Comparison of ENCODE assay signal across 8 cellular contexts in the genomic region with DNA sequence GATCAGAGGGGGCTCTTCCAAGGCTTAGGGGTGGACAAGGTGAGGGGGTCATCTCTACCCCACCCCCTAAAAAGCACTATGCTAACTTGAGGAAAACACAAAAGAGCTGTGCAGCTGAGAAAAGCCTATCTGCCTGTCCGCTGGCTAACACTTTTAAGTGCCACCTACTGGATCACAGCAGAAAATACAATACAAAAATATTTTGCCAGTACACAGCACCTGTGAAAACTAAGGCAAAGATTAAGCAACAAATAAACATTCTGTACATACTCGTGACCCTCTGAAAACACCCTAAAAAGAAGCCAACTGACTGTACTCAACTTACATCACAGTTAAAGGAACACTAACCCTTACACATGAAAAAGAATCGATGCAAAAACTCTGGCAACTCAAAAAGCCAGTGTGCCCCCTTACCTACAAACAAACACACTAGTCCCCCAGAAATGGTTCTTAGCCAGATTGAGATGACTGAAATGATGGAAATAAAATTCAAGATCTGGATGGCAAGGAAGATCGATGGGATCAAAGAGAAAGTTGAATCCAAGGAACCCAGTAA. TPM values are rescaled to one million over a fixed set of nuclear protein-coding genes. Genes with fewer than 3 reads are reported as not detected.
A peak's percentile ranks its signal among the peaks of the same experiment; 100 is the strongest.
DNase-seq lines count a peak whose midpoint lies in the region; ATAC-seq and TF ChIP-seq lines count a peak whose summit lies in the region.
"Not testable (repeated sequence)": the region's sequence is repeated elsewhere in the genome, so short reads cannot be mapped to it uniquely, and the experiment has no call there.

No MANE protein-coding gene starts in this region.

- not testable (repeated sequence) for H3K27me3 ChIP-seq in liver (ENCODE audit: control insufficient read depth in 4 of 4, insufficient read depth in 4 of 4, low read length in 3 of 4)

- H3K36me3 ChIP-seq in liver (ENCODE audit: control insufficient read depth in 4 of 4, insufficient read depth in 3 of 4, low read depth in 1 of 4, low read length in 3 of 4), result not testable (repeated sequence)

- ATAC-seq in GM21367 (IDR thresholded peaks at IDR 0.05; ENCODE audit: unreplicated experiment) (peak; percentile 58), HG03045 (IDR thresholded peaks at IDR 0.05; ENCODE audit: unreplicated experiment) (peak; percentile 54)
- peak; percentile 66 for ATAC-seq in stimulated activated naive CD8-positive, alpha-beta T cell treated with anti-CD3 and anti-CD28 coated beads, Interleukin-15, amount 100 ng/mL, for 72 hours

- not testable (repeated sequence) for H3K9me3 ChIP-seq in liver (ENCODE audit: control insufficient read depth in 4 of 4, low read length in 3 of 4)

- peaks cover 25% of the 10 kb centered on the region for H3K27me3 Mint-ChIP-seq in activated CD4-positive, alpha-beta T cell treated with anti-CD3 and anti-CD28 coated beads, Interleukin-2, amount 10 ng/mL, durations not matched to agents 24 days and 14 days
- not testable (repeated sequence) for H3K27me3 Mint-ChIP-seq in stimulated activated naive CD8-positive, alpha-beta T cell treated with anti-CD3 and anti-CD28 coated beads, Interleukin-15, amount 100 ng/mL, for 72 hours

- not testable (repeated sequence) for H3K9ac ChIP-seq in liver (ENCODE audit: low read depth in 1 of 2, low read length in 2 of 2)

- intact Hi-C loops in activated CD4-positive, alpha-beta T cell treated with anti-CD3 and anti-CD28 coated beads, Interleukin-2, amount 10 ng/mL, durations not matched to agents 24 days and 14 days (cut with micrococcal nuclease), result loop anchor here (1.0 to 5.0 kb wide), 2 partner anchors 165 to 316 kb away; no protein-coding TSS in a partner anchor

- 38% methylated on average over 4 of the region's 4 CpGs for WGBS in liver

- DNase-seq in DMS53 (lab: John Stamatoyannopoulos, UW) (peak; percentile 29), NCI-H510A treated with DMSO at 0.1 percent for 48 hours (lab: John Stamatoyannopoulos, UW) (peak; percentile 9), epithelial cell of esophagus (ENCODE audit: low read depth) (peak; percentile 28)
- DNase-seq in activated CD4-positive, alpha-beta T cell treated with anti-CD3 and anti-CD28 coated beads, Interleukin-2, amount 10 ng/mL, durations not matched to agents 24 days and 14 days; stimulated activated naive CD8-positive, alpha-beta T cell treated with anti-CD3 and anti-CD28 coated beads, Interleukin-15, amount 100 ng/mL, for 72 hours: not testable (repeated sequence)

- peaks cover 16% of the 10 kb centered on the region for H3K4me1 Mint-ChIP-seq in activated CD4-positive, alpha-beta T cell treated with anti-CD3 and anti-CD28 coated beads, Interleukin-2, amount 10 ng/mL, durations not matched to agents 24 days and 14 days
- peaks cover 13% of the 10 kb centered on the region for H3K4me1 Mint-ChIP-seq in stimulated activated naive CD8-positive, alpha-beta T cell treated with anti-CD3 and anti-CD28 coated beads, Interleukin-15, amount 100 ng/mL, for 72 hours

- H3K4me3 ChIP-seq in epithelial cell of esophagus (ENCODE audit: low read length); liver (ENCODE audit: low read depth in 1 of 3, low read length in 3 of 3): not testable (repeated sequence)

- H3K4me1 ChIP-seq in liver (ENCODE audit: control insufficient read depth in 4 of 4, insufficient read depth in 4 of 4, low read length in 3 of 4), result not testable (repeated sequence)

- H3K27ac ChIP-seq in liver (ENCODE audit: low read depth in 1 of 2, low read length in 2 of 2), result not testable (repeated sequence)

- H3K27ac Mint-ChIP-seq in activated CD4-positive, alpha-beta T cell treated with anti-CD3 and anti-CD28 coated beads, Interleukin-2, amount 10 ng/mL, durations not matched to agents 24 days and 14 days, result peak overlapping the region; percentile 26
- H3K27ac Mint-ChIP-seq in stimulated activated naive CD8-positive, alpha-beta T cell treated with anti-CD3 and anti-CD28 coated beads, Interleukin-15, amount 100 ng/mL, for 72 hours, result peak overlapping the region in 1 of 2 donors; percentile 41

- H3K36me3 Mint-ChIP-seq in activated CD4-positive, alpha-beta T cell treated with anti-CD3 and anti-CD28 coated beads, Interleukin-2, amount 10 ng/mL, durations not matched to agents 24 days and 14 days (ENCODE audit: low read depth), result not testable (repeated sequence)

- peak; percentile 79 to 81 for TF ChIP-seq RAD21 in liver (IDR thresholded peaks at IDR 0.05)

- H3K9me3 Mint-ChIP-seq in activated CD4-positive, alpha-beta T cell treated with anti-CD3 and anti-CD28 coated beads, Interleukin-2, amount 10 ng/mL, durations not matched to agents 24 days and 14 days; stimulated activated naive CD8-positive, alpha-beta T cell treated with anti-CD3 and anti-CD28 coated beads, Interleukin-15, amount 100 ng/mL, for 72 hours: not testable (repeated sequence)

- TF ChIP-seq CTCF in epithelial cell of esophagus (IDR thresholded peaks at IDR 0.05; ENCODE audit: insufficient read depth, low read depth, low read length, missing control alignments), result peak; percentile 49
- TF ChIP-seq CTCF in liver (IDR thresholded peaks at IDR 0.05; ENCODE audit: low read depth, low read length, missing input control), result peak; percentile 48

- not testable (repeated sequence) for H3K4me3 Mint-ChIP-seq in activated CD4-positive, alpha-beta T cell treated with anti-CD3 and anti-CD28 coated beads, Interleukin-2, amount 10 ng/mL, durations not matched to agents 24 days and 14 days; stimulated activated naive CD8-positive, alpha-beta T cell treated with anti-CD3 and anti-CD28 coated beads, Interleukin-15, amount 100 ng/mL, for 72 hours

RNA-seq across cellular contexts. Expression of a gene that starts 25.7 kb away (rescaled TPM):
- 87.4 and 90.6 TPM in 2 replicates for total RNA-seq in activated CD4-positive, alpha-beta T cell treated with anti-CD3 and anti-CD28 coated beads, Interleukin-2, amount 10 ng/mL, durations not matched to agents 24 days and 14 days
- 10 to 100 TPM; 20.7 to 23.8 TPM for total RNA-seq in liver
- 10 to 100 TPM; 11.5 to 22.6 TPM for polyA plus RNA-seq in liver
